ENCODE assay signal across 8 cellular contexts in the genomic region with DNA sequence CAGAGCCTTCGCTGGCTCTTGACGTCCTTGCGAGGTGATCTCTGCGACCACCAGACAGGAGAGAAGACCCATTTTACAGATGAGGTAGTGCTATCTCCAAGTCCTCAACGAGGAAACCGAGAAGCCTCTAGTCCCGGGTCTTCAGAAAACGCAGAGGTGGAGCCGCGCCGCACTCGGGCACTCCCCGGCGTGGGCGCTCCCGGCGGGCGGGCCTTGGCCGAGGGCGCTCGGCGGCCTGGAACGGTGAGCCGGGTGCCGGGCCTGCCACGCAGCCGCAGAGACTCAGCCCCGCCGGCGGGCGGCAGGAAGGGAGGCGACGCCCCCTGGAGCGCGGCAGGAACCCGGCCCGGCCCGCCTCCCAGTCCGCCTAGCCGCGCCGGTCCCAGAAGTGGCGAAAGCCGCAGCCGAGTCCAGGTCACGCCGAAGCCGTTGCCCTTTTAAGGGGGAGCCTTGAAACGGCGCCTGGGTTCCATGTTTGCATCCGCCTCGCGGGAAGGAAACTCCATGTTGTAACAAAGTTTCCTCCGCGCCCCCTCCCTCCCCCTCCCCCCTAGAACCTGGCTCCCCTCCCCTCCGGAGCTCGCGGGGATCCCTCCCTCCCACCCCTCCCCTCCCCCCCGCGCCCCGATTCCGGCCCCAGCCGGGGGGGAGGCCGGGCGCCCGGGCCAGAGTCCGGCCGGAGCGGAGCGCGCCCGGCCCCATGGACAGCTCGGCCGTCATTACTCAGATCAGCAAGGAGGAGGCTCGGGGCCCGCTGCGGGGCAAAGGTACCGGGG. TPM values are rescaled to one million over a fixed set of nuclear protein-coding genes. Genes with fewer than 3 reads are reported as not detected.
DNase-seq lines count a peak whose midpoint lies in the region; ATAC-seq and TF ChIP-seq lines count a peak whose summit lies in the region.

A gene with protein sequence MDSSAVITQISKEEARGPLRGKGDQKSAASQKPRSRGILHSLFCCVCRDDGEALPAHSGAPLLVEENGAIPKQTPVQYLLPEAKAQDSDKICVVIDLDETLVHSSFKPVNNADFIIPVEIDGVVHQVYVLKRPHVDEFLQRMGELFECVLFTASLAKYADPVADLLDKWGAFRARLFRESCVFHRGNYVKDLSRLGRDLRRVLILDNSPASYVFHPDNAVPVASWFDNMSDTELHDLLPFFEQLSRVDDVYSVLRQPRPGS (plus strand): TSS at position 478 of the 776 bp plus-strand sequence. CDS start 223 bp downstream, at position 701.

- peak; percentile 81 to 84 for TF ChIP-seq POLR2A in gastroesophageal sphincter (IDR thresholded peaks at IDR 0.05)

- H3K4me1 ChIP-seq in HEK293 (ENCODE audit: control insufficient read depth, insufficient read depth, low read length) (peaks cover 15% of the 10 kb centered on the region), gastroesophageal sphincter (peaks cover 5 to 74% (median 23%) of the 10 kb centered on the region in 3 donors)

- peak within 1 kb of the TSS; percentile 80 for H3K4me3 ChIP-seq in HEK293 (ENCODE audit: low read depth, low read length)
- peak within 1 kb of the TSS; percentile 91 for H3K4me3 ChIP-seq in SK-N-MC
- peak within 1 kb of the TSS; percentile 76 to 85 for H3K4me3 ChIP-seq in gastroesophageal sphincter

- peaks cover 36% of the 10 kb centered on the region for H3K36me3 Mint-ChIP-seq in activated naive CD4-positive, alpha-beta T cell treated with anti-CD3 and anti-CD28 coated beads, Interleukin-2, amount 10 ng/mL, durations not matched to agents 7 days and 5 days

- TF ChIP-seq EP300 in gastroesophageal sphincter (IDR thresholded peaks at IDR 0.05), result no peak

- peak within 1 kb of the TSS; percentile 93 for H3K9ac ChIP-seq in SK-N-MC (ENCODE audit: insufficient read length)

- no peaks in the 10 kb centered on the region for H3K27me3 ChIP-seq in gastroesophageal sphincter

- H3K27me3 Mint-ChIP-seq in activated naive CD4-positive, alpha-beta T cell treated with anti-CD3 and anti-CD28 coated beads, Interleukin-2, amount 10 ng/mL, durations not matched to agents 7 days and 5 days, result peaks cover 4% of the 10 kb centered on the region

- H3K27ac Mint-ChIP-seq in activated naive CD4-positive, alpha-beta T cell treated with anti-CD3 and anti-CD28 coated beads, Interleukin-2, amount 10 ng/mL, durations not matched to agents 7 days and 5 days, result peak within 1 kb of the TSS; percentile 97

- H3K4me3 Mint-ChIP-seq in activated naive CD4-positive, alpha-beta T cell treated with anti-CD3 and anti-CD28 coated beads, Interleukin-2, amount 10 ng/mL, durations not matched to agents 7 days and 5 days, result peak within 1 kb of the TSS; percentile 96

- peaks cover 51% of the 10 kb centered on the region for H3K4me1 Mint-ChIP-seq in activated naive CD4-positive, alpha-beta T cell treated with anti-CD3 and anti-CD28 coated beads, Interleukin-2, amount 10 ng/mL, durations not matched to agents 7 days and 5 days

- peak; percentile 80 for ATAC-seq in gastroesophageal sphincter

- CTCF ChIA-PET in HEK293 (lab: Yijun Ruan, JAX), result no interaction called here
- CTCF ChIA-PET in activated naive CD4-positive, alpha-beta T cell treated with anti-CD3 and anti-CD28 coated beads, Interleukin-2, amount 10 ng/mL, durations not matched to agents 7 days and 5 days (lab: Charles Lee), result interaction anchor here (0.8 to 1.3 kb wide), 3 partner anchors 41 to 103 kb away, joined by 3 to 4 read pairs (median 3); no protein-coding TSS in a partner anchor

- no peaks in the 10 kb centered on the region for H3K9me3 Mint-ChIP-seq in activated naive CD4-positive, alpha-beta T cell treated with anti-CD3 and anti-CD28 coated beads, Interleukin-2, amount 10 ng/mL, durations not matched to agents 7 days and 5 days

- H3K27ac ChIP-seq in HEK293 (ENCODE audit: extremely low read depth, low read depth, low read length) (peak within 1 kb of the TSS; percentile 84), SK-N-MC (peak within 1 kb of the TSS; percentile 97), gastroesophageal sphincter (peak within 1 kb of the TSS; percentile 95 to 100 (median 98))

- H3K36me3 ChIP-seq in HEK293 (ENCODE audit: control insufficient read depth in 2 of 2, insufficient read depth in 1 of 2, low read length in 2 of 2), result peaks cover 0 to 33% of the 10 kb centered on the region in 2 experiments; a peak in 1 of 3 replicates
- H3K36me3 ChIP-seq in SK-N-MC (ENCODE audit: insufficient read depth, low read length), result peaks cover 21% of the 10 kb centered on the region; the same call in 1 of the 2 replicates
- H3K36me3 ChIP-seq in gastroesophageal sphincter, result peaks cover 0 to 37% of the 10 kb centered on the region in 2 donors

- no CpG with 5 or more reads among the region's 78 CpGs for WGBS in gastroesophageal sphincter (ENCODE audit: low coverage in 1 of 2), 2 donors

- DNase-seq in GDM1 (lab: John Stamatoyannopoulos, UW) (peak; percentile 95), MV-4-11 (lab: John Stamatoyannopoulos, UW) (peak; percentile 92), SK-N-MC (ENCODE audit: low read depth, low spot score) (peak; percentile 66), nucleus accumbens (lab: John Stamatoyannopoulos, UW) (peak in 55 of 56 donors; percentile 41 to 96 (median 87)), superior temporal gyrus (ENCODE audit: extremely low spot score) (peak; percentile 95)
- DNase-seq in activated naive CD4-positive, alpha-beta T cell treated with anti-CD3 and anti-CD28 coated beads, Interleukin-2, amount 10 ng/mL, durations not matched to agents 7 days and 5 days, result peak; percentile 97

- POLR2A ChIA-PET in HEK293 (lab: Yijun Ruan, JAX), result interaction anchor here (0.6 to 1.4 kb wide), 5 partner anchors 10 to 260 kb away, joined by 3 to 10 read pairs (median 4); a partner anchor contains a TSS

- TF ChIP-seq CTCF in HEK293 (tag by site-specific recombination; IDR thresholded peaks at IDR 0.05), result no peak
- peak in 3 of 4 experiments; percentile 14 to 33 (median 23) for TF ChIP-seq CTCF in gastroesophageal sphincter (IDR thresholded peaks at IDR 0.05)

- no peaks in the 10 kb centered on the region for H3K9me3 ChIP-seq in HEK293 (ENCODE audit: control insufficient read depth, insufficient read depth, low read depth, low read length)
- no peaks in the 10 kb centered on the region for H3K9me3 ChIP-seq in SK-N-MC (ENCODE audit: low read depth, low read length)
- no peaks in the 10 kb centered on the region for H3K9me3 ChIP-seq in gastroesophageal sphincter

TF ChIP-seq in HEK293, 187 proteins besides CTCF, POLR2A, EP300 and RAD21 (continues in another document):
- TF ChIP-seq ZNF529 (tag by site-specific recombination; IDR thresholded peaks at IDR 0.05; ENCODE audit: insufficient replicate concordance), result no peak
- TF ChIP-seq SP7 (tag by site-specific recombination; IDR thresholded peaks at IDR 0.05), result peak; percentile 25; the same call in 1 of the 2 replicates
- TF ChIP-seq, protein P1, sequence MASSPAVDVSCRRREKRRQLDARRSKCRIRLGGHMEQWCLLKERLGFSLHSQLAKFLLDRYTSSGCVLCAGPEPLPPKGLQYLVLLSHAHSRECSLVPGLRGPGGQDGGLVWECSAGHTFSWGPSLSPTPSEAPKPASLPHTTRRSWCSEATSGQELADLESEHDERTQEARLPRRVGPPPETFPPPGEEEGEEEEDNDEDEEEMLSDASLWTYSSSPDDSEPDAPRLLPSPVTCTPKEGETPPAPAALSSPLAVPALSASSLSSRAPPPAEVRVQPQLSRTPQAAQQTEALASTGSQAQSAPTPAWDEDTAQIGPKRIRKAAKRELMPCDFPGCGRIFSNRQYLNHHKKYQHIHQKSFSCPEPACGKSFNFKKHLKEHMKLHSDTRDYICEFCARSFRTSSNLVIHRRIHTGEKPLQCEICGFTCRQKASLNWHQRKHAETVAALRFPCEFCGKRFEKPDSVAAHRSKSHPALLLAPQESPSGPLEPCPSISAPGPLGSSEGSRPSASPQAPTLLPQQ (tag by site-specific recombination; IDR thresholded peaks at IDR 0.05), result peak; percentile 100
- no peak for TF ChIP-seq ZNF169 (tag by site-specific recombination; IDR thresholded peaks at IDR 0.05)
- peak; percentile 75 for TF ChIP-seq KLF8 (tag by site-specific recombination; IDR thresholded peaks at IDR 0.05)
- TF ChIP-seq ZNF292 (tag by site-specific recombination; IDR thresholded peaks at IDR 0.05; ENCODE audit: borderline replicate concordance, low read depth), result no peak
- no peak for TF ChIP-seq ZNF473 (tag by site-specific recombination; IDR thresholded peaks at IDR 0.05)
- TF ChIP-seq ZNF621 (tag by site-specific recombination; IDR thresholded peaks at IDR 0.05), result no peak
- TF ChIP-seq, protein P2, sequence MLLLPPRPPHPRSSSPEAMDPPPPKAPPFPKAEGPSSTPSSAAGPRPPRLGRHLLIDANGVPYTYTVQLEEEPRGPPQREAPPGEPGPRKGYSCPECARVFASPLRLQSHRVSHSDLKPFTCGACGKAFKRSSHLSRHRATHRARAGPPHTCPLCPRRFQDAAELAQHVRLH (tag by site-specific recombination; IDR thresholded peaks at IDR 0.05), result no peak
- TF ChIP-seq, protein P3, sequence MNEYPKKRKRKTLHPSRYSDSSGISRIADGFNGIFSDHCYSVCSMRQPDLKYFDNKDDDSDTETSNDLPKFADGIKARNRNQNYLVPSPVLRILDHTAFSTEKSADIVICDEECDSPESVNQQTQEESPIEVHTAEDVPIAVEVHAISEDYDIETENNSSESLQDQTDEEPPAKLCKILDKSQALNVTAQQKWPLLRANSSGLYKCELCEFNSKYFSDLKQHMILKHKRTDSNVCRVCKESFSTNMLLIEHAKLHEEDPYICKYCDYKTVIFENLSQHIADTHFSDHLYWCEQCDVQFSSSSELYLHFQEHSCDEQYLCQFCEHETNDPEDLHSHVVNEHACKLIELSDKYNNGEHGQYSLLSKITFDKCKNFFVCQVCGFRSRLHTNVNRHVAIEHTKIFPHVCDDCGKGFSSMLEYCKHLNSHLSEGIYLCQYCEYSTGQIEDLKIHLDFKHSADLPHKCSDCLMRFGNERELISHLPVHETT (tag by site-specific recombination; IDR thresholded peaks at IDR 0.05), result no peak
- TF ChIP-seq, protein P4, sequence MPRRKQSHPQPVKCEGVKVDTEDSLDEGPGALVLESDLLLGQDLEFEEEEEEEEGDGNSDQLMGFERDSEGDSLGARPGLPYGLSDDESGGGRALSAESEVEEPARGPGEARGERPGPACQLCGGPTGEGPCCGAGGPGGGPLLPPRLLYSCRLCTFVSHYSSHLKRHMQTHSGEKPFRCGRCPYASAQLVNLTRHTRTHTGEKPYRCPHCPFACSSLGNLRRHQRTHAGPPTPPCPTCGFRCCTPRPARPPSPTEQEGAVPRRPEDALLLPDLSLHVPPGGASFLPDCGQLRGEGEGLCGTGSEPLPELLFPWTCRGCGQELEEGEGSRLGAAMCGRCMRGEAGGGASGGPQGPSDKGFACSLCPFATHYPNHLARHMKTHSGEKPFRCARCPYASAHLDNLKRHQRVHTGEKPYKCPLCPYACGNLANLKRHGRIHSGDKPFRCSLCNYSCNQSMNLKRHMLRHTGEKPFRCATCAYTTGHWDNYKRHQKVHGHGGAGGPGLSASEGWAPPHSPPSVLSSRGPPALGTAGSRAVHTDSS (tag by site-specific recombination; IDR thresholded peaks at IDR 0.05), result no peak
- peak; percentile 82 for TF ChIP-seq ZBTB8A (tag by site-specific recombination; IDR thresholded peaks at IDR 0.05)
- no peak for TF ChIP-seq ZNF248 (tag by site-specific recombination; IDR thresholded peaks at IDR 0.05)
- no peak for TF ChIP-seq GFI1B (tag by site-specific recombination; IDR thresholded peaks at IDR 0.05)

RNA-seq across cellular contexts. Expression of the gene that starts here (rescaled TPM):
- total RNA-seq in gastroesophageal sphincter, result 100 to 1,000 TPM; 121 to 159 (median 136) TPM

Comparison
In these comparisons a context has a peak if more than half of its experiments do, and no peak if none do; other contexts are left out.
1. Peak in every context shown above with its lines: DNase-seq, ATAC-seq, H3K4me3 ChIP-seq and H3K27ac ChIP-seq.